27 cellular contexts compared by ENCODE assay signal in genomic region chr6:125432014-125432413, GRCh38.
"Had no signal": no experiment of that assay in that cellular context is flagged by ENCODE, and none has a peak within 500 bp of the region (broad histone marks: within the 10 kb centered on the region; RNA-seq: fewer than 3 reads in every experiment).

No MANE protein-coding gene starts in this region.

- H3K4me3 ChIP-seq: esophagus muscularis mucosa, left lung, lower lobe of right lung, mucosa of descending colon, right atrium auricular region, stomach, thyroid gland, upper lobe of right lung had no signal

- H3K9me3 Mint-ChIP-seq: activated T-helper 2 cell treated with anti-CD3 and anti-CD28 coated beads, Interferon-gamma antibody, Interleukin-2, Interleukin-4, amounts not matched to agents 10 μg/mL and 5 μg/mL and 100 μg/mL, durations not matched to agents 14 hours and 24 hours and 36 hours; central memory CD8-positive, alpha-beta T cell; dendritic cell treated with granulocyte-macrophage colony-stimulating factor and Interleukin-4, amounts not matched to agents 40 ng/mL and 50 ng/mL, for 4 days; natural killer cell treated with Interleukin-12 subunit alpha and Interleukin-12 subunit beta and Interleukin-15 and Interleukin-18, amount 100 ng/mL, for 72 hours; T-helper 2 cell treated with Interferon-gamma antibody and Interleukin-4, amounts not matched to agents 5 μg/mL and 100 μg/mL, for 36 hours had no signal

- H3K4me1 Mint-ChIP-seq: activated CD4-positive, alpha-beta T cell treated with anti-CD3 and anti-CD28 coated beads for 36 hours; central memory CD8-positive, alpha-beta T cell had no signal

- FAIRE-seq: bronchial epithelial cell, islet of Langerhans had no signal

- H3K27ac Mint-ChIP-seq: activated CD4-positive, alpha-beta T cell treated with anti-CD3 and anti-CD28 coated beads for 36 hours; activated CD8-positive, alpha-beta memory T cell treated with anti-CD3 and anti-CD28 coated beads, Interleukin-2, amount 10 ng/mL, durations not matched to agents 7 days and 5 days; activated CD8-positive, alpha-beta T cell treated with anti-CD3 and anti-CD28 coated beads, Interleukin-2, amount 10 ng/mL, durations not matched to agents 7 days and 5 days; activated naive CD4-positive, alpha-beta T cell treated with anti-CD3 and anti-CD28 coated beads, Interleukin-2, amount 50 U/mL, for 72 hours; activated T-helper 2 cell treated with anti-CD3 and anti-CD28 coated beads, Interferon-gamma antibody, Interleukin-2, Interleukin-4, amounts not matched to agents 10 μg/mL and 5 μg/mL and 100 μg/mL, durations not matched to agents 14 hours and 24 hours and 36 hours; dendritic cell treated with granulocyte-macrophage colony-stimulating factor and Interleukin-4, amounts not matched to agents 40 ng/mL and 50 ng/mL, for 4 days; natural killer cell treated with Interleukin-12 subunit alpha and Interleukin-12 subunit beta and Interleukin-15 and Interleukin-18, amount 100 ng/mL, for 72 hours; stimulated activated naive B cell treated with anti-CD40 and anti-IgM and Interleukin-4, amounts not matched to agents 10 μg/mL and 1 μg/mL and 100 μg/mL, for 72 hours; T-helper 2 cell treated with Interferon-gamma antibody and Interleukin-4, amounts not matched to agents 5 μg/mL and 100 μg/mL, for 36 hours had no signal

- H3K27me3 ChIP-seq: esophagus muscularis mucosa, foreskin keratinocyte, left lung, right atrium auricular region, stomach, thyroid gland, upper lobe of right lung had no signal

- H3K27ac ChIP-seq: esophagus muscularis mucosa, foreskin keratinocyte, left lung, lower lobe of right lung, right atrium auricular region, stomach, thyroid gland, upper lobe of right lung had no signal

- H3K36me3 Mint-ChIP-seq: activated CD8-positive, alpha-beta memory T cell treated with anti-CD3 and anti-CD28 coated beads, Interleukin-2, amount 10 ng/mL, durations not matched to agents 7 days and 5 days; activated naive CD4-positive, alpha-beta T cell treated with anti-CD3 and anti-CD28 coated beads, Interleukin-2, amount 50 U/mL, for 72 hours; natural killer cell treated with Interleukin-12 subunit alpha and Interleukin-12 subunit beta and Interleukin-15 and Interleukin-18, amount 100 ng/mL, for 72 hours; stimulated activated naive B cell treated with anti-CD40 and anti-IgM and Interleukin-4, amounts not matched to agents 10 μg/mL and 1 μg/mL and 100 μg/mL, for 72 hours had no signal

- H3K4me1 ChIP-seq: esophagus muscularis mucosa, foreskin keratinocyte, left lung, lower lobe of right lung, right atrium auricular region, stomach, thyroid gland, upper lobe of right lung had no signal

- DNase-seq: activated CD4-positive, alpha-beta T cell treated with anti-CD3 and anti-CD28 coated beads for 36 hours; activated CD4-positive, CD25-positive, alpha-beta regulatory T cell; activated CD8-positive, alpha-beta memory T cell treated with anti-CD3 and anti-CD28 coated beads, Interleukin-2, amount 10 ng/mL, durations not matched to agents 7 days and 5 days; activated CD8-positive, alpha-beta T cell treated with anti-CD3 and anti-CD28 coated beads, Interleukin-2, amount 10 ng/mL, durations not matched to agents 7 days and 5 days; activated naive CD4-positive, alpha-beta T cell; activated T-cell treated with anti-CD3 and anti-CD28 coated beads, Interleukin-2, amount 50 U/mL, for 48 hours; foreskin keratinocyte; left lung; lower lobe of right lung; mesenchymal stem cell; mucosa of descending colon; stimulated activated CD4-positive, alpha-beta T cell treated with anti-CD3 and anti-CD28 coated beads, Interleukin-15, amount 100 ng/mL, for 24 hours; stimulated activated CD4-positive, alpha-beta T cell treated with anti-CD3 and anti-CD28 coated beads, Interleukin-2, amount 100 ng/mL, for 24 hours; stimulated activated naive B cell treated with anti-CD40 and anti-IgM and Interleukin-4, amounts not matched to agents 10 μg/mL and 1 μg/mL and 100 μg/mL, for 72 hours; stomach; thyroid gland; upper lobe of right lung had no signal

- ATAC-seq: activated CD4-positive, alpha-beta T cell treated with anti-CD3 and anti-CD28 coated beads for 36 hours; activated CD8-positive, alpha-beta memory T cell treated with anti-CD3 and anti-CD28 coated beads, Interleukin-2, amount 10 ng/mL, durations not matched to agents 7 days and 5 days; activated CD8-positive, alpha-beta T cell treated with anti-CD3 and anti-CD28 coated beads, Interleukin-2, amount 10 ng/mL, durations not matched to agents 7 days and 5 days; activated naive CD4-positive, alpha-beta T cell treated with anti-CD3 and anti-CD28 coated beads, Interleukin-2, amount 50 U/mL, for 72 hours; foreskin keratinocyte; left lung; lower lobe of right lung; mucosa of descending colon; natural killer cell treated with Interleukin-12 subunit alpha and Interleukin-12 subunit beta and Interleukin-15 and Interleukin-18, amount 100 ng/mL, for 72 hours; stimulated activated naive B cell treated with anti-CD40 and anti-IgM and Interleukin-4, amounts not matched to agents 10 μg/mL and 1 μg/mL and 100 μg/mL, for 72 hours; upper lobe of right lung had no signal

- H3K27me3 Mint-ChIP-seq: dendritic cell treated with granulocyte-macrophage colony-stimulating factor and Interleukin-4, amounts not matched to agents 40 ng/mL and 50 ng/mL, for 4 days; stimulated activated naive B cell treated with anti-CD40 and anti-IgM and Interleukin-4, amounts not matched to agents 10 μg/mL and 1 μg/mL and 100 μg/mL, for 72 hours had no signal

- H3K9me3 ChIP-seq: esophagus muscularis mucosa, left lung, lower lobe of right lung, mucosa of descending colon, right atrium auricular region, stomach, thyroid gland, upper lobe of right lung had no signal

- H3K36me3 ChIP-seq: esophagus muscularis mucosa, left lung, lower lobe of right lung, right atrium auricular region, stomach, thyroid gland, upper lobe of right lung had no signal

- H3K4me3 Mint-ChIP-seq: activated CD4-positive, alpha-beta T cell treated with anti-CD3 and anti-CD28 coated beads for 36 hours; activated CD8-positive, alpha-beta memory T cell treated with anti-CD3 and anti-CD28 coated beads, Interleukin-2, amount 10 ng/mL, durations not matched to agents 7 days and 5 days; activated CD8-positive, alpha-beta T cell treated with anti-CD3 and anti-CD28 coated beads, Interleukin-2, amount 10 ng/mL, durations not matched to agents 7 days and 5 days; central memory CD8-positive, alpha-beta T cell; dendritic cell treated with granulocyte-macrophage colony-stimulating factor and Interleukin-4, amounts not matched to agents 40 ng/mL and 50 ng/mL, for 4 days; natural killer cell treated with Interleukin-12 subunit alpha and Interleukin-12 subunit beta and Interleukin-15 and Interleukin-18, amount 100 ng/mL, for 72 hours; stimulated activated naive B cell treated with anti-CD40 and anti-IgM and Interleukin-4, amounts not matched to agents 10 μg/mL and 1 μg/mL and 100 μg/mL, for 72 hours; T-helper 2 cell treated with Interferon-gamma antibody and Interleukin-4, amounts not matched to agents 5 μg/mL and 100 μg/mL, for 36 hours had no signal
